In the genomic region with DNA sequence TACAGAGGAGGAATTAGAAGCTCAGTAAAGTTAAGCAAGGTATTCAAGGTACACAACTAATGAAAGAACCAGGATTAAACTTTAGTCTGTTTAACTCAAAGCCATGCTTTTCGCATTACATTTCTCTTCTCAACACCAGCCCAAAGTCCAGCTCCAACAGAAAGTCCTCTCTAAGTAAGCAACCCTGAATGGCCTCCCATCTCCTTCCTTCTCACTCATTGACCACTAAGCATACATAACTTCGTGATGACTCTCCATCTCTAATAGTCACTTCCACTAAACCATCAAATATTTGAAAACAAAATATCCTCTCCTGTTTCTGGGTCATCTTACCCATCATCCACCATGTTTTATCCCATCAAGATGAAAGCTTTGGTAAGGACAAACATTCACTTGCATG, we compare ENCODE assay signal across 28 cellular contexts.
"Had no signal": no experiment of that assay in that cellular context is flagged by ENCODE, and none has a peak within 500 bp of the region (broad histone marks: within the 10 kb centered on the region; RNA-seq: fewer than 3 reads in every experiment).

No MANE protein-coding gene starts in this region.

- H3K9me3 Mint-ChIP-seq: activated CD4-positive, alpha-beta memory T cell treated with anti-CD3 and anti-CD28 coated beads for 36 hours; activated CD4-positive, alpha-beta T cell treated with anti-CD3 and anti-CD28 coated beads, Interleukin-2, amount 10 ng/mL, durations not matched to agents 7 days and 5 days; activated naive CD4-positive, alpha-beta T cell treated with anti-CD3 and anti-CD28 coated beads, Interleukin-2, amount 10 ng/mL, durations not matched to agents 7 days and 5 days; activated T-helper 2 cell treated with anti-CD3 and anti-CD28 coated beads, Interferon-gamma antibody, Interleukin-2, Interleukin-4, amounts not matched to agents 10 μg/mL and 5 μg/mL and 100 μg/mL, durations not matched to agents 14 hours and 24 hours and 36 hours had no signal

- DNase-seq: activated CD4-positive, alpha-beta memory T cell treated with anti-CD3 and anti-CD28 coated beads for 36 hours; activated CD4-positive, alpha-beta T cell treated with anti-CD3 and anti-CD28 coated beads, Interleukin-2, amount 10 ng/mL, durations not matched to agents 7 days and 5 days; activated CD4-positive, CD25-positive, alpha-beta regulatory T cell; activated gamma-delta T cell treated with Interleukin-2 at 50 U/mL for 16 hours; activated naive CD4-positive, alpha-beta T cell treated with anti-CD3 and anti-CD28 coated beads, Interleukin-2, amount 10 ng/mL, durations not matched to agents 7 days and 5 days; activated naive CD8-positive, alpha-beta T cell treated with anti-CD3 and anti-CD28 coated beads for 36 hours; activated T-cell treated with anti-CD3 and anti-CD28 coated beads for 4 hours; activated T-cell treated with anti-CD3 and anti-CD28 coated beads, Interleukin-2, amount 50 U/mL, for 48 hours; Karpas-422; MM.1S; NCI-H1105; NCI-H1436; NCI-H1694 treated with DMSO at 0.1 percent for 48 hours; NCI-H2029 treated with DMSO at 0.1 percent for 48 hours; NCI-H510A treated with DMSO at 0.1 percent for 48 hours; NCI-H69; NK-92 treated with Interleukin-12 subunit alpha and Interleukin-12 subunit beta, amount 100 ng/mL, for 24 hours; OCI-M1; RPMI8226; T-cell; T-helper 2 cell; T1000 had no signal

- H3K36me3 Mint-ChIP-seq: activated CD4-positive, alpha-beta memory T cell treated with anti-CD3 and anti-CD28 coated beads for 36 hours; activated naive CD4-positive, alpha-beta T cell treated with anti-CD3 and anti-CD28 coated beads, Interleukin-2, amount 10 ng/mL, durations not matched to agents 7 days and 5 days; activated naive CD8-positive, alpha-beta T cell treated with anti-CD3 and anti-CD28 coated beads for 36 hours; T-cell had no signal

- H3K4me3 ChIP-seq: SK-N-MC had no signal

- H3K4me3 Mint-ChIP-seq: activated CD4-positive, alpha-beta memory T cell treated with anti-CD3 and anti-CD28 coated beads for 36 hours; activated CD4-positive, alpha-beta T cell treated with anti-CD3 and anti-CD28 coated beads, Interleukin-2, amount 10 ng/mL, durations not matched to agents 7 days and 5 days; activated naive CD4-positive, alpha-beta T cell treated with anti-CD3 and anti-CD28 coated beads, Interleukin-2, amount 10 ng/mL, durations not matched to agents 7 days and 5 days; activated naive CD8-positive, alpha-beta T cell treated with anti-CD3 and anti-CD28 coated beads for 36 hours; central memory CD8-positive, alpha-beta T cell; T-cell had no signal

- H3K27ac Mint-ChIP-seq: activated CD4-positive, alpha-beta memory T cell treated with anti-CD3 and anti-CD28 coated beads for 36 hours; activated CD4-positive, alpha-beta T cell treated with anti-CD3 and anti-CD28 coated beads, Interleukin-2, amount 10 ng/mL, durations not matched to agents 7 days and 5 days; activated naive CD4-positive, alpha-beta T cell treated with anti-CD3 and anti-CD28 coated beads, Interleukin-2, amount 10 ng/mL, durations not matched to agents 7 days and 5 days; activated naive CD8-positive, alpha-beta T cell treated with anti-CD3 and anti-CD28 coated beads for 36 hours; activated T-helper 2 cell treated with anti-CD3 and anti-CD28 coated beads, Interferon-gamma antibody, Interleukin-2, Interleukin-4, amounts not matched to agents 10 μg/mL and 5 μg/mL and 100 μg/mL, durations not matched to agents 14 hours and 24 hours and 36 hours; T-cell had no signal

- H3K4me1 Mint-ChIP-seq: activated CD4-positive, alpha-beta T cell treated with anti-CD3 and anti-CD28 coated beads, Interleukin-2, amount 10 ng/mL, durations not matched to agents 7 days and 5 days; activated naive CD4-positive, alpha-beta T cell treated with anti-CD3 and anti-CD28 coated beads, Interleukin-2, amount 10 ng/mL, durations not matched to agents 7 days and 5 days; activated naive CD8-positive, alpha-beta T cell treated with anti-CD3 and anti-CD28 coated beads for 36 hours; central memory CD8-positive, alpha-beta T cell; T-cell had no signal

- H3K27ac ChIP-seq: SK-N-MC, VCaP had no signal

- H3K27me3 Mint-ChIP-seq: activated CD4-positive, alpha-beta memory T cell treated with anti-CD3 and anti-CD28 coated beads for 36 hours; activated CD4-positive, alpha-beta T cell treated with anti-CD3 and anti-CD28 coated beads, Interleukin-2, amount 10 ng/mL, durations not matched to agents 7 days and 5 days; activated naive CD4-positive, alpha-beta T cell treated with anti-CD3 and anti-CD28 coated beads, Interleukin-2, amount 10 ng/mL, durations not matched to agents 7 days and 5 days; activated naive CD8-positive, alpha-beta T cell treated with anti-CD3 and anti-CD28 coated beads for 36 hours; central memory CD8-positive, alpha-beta T cell had no signal

- ATAC-seq: Panc1, Right ventricle myocardium inferior, T-cell had no signal
